14 cellular contexts compared by ENCODE assay signal in genomic region chr22:32617883-32618282, GRCh38.
A peak's percentile ranks its signal among the peaks of the same experiment; 100 is the strongest.
DNase-seq lines count a peak whose midpoint lies in the region; ATAC-seq, FAIRE-seq and TF ChIP-seq lines count a peak whose summit lies in the region.
"Had no signal": no experiment of that assay in that cellular context is flagged by ENCODE, and none has a peak within 500 bp of the region (broad histone marks: within the 10 kb centered on the region; RNA-seq: fewer than 3 reads in every experiment).

No MANE protein-coding gene starts in this region.

- ATAC-seq in GM21723 (IDR thresholded peaks at IDR 0.05; ENCODE audit: unreplicated experiment) = no peak

- H3K79me2 ChIP-seq in hepatocyte = no peaks in the 10 kb centered on the region
- no peaks in the 10 kb centered on the region for H3K79me2 ChIP-seq in parathyroid adenoma

- H4K20me1 ChIP-seq in hepatocyte (ENCODE audit: insufficient read depth, poor library complexity, severe bottlenecking) = no peaks in the 10 kb centered on the region

- no peak for TF ChIP-seq EP300 in tibial nerve (IDR thresholded peaks at IDR 0.05)

- H3K4me1 ChIP-seq in ascending aorta = peaks cover 6 to 36% of the 10 kb centered on the region in 2 donors
- peaks cover 46% of the 10 kb centered on the region for H3K4me1 ChIP-seq in hepatocyte (ENCODE audit: insufficient read depth)
- H3K4me1 ChIP-seq in parathyroid adenoma = no peaks in the 10 kb centered on the region
- H3K4me1 ChIP-seq in tibial nerve = peaks cover 0 to 67% (median 39%) of the 10 kb centered on the region in 4 donors

- no peak overlapping the region for H3K4me3 ChIP-seq in ascending aorta
- no peak overlapping the region for H3K4me3 ChIP-seq in hepatocyte
- no peak overlapping the region for H3K4me3 ChIP-seq in parathyroid adenoma (ENCODE audit: low read depth, low read length)
- no peak overlapping the region for H3K4me3 ChIP-seq in tibial nerve
- H3K4me3 ChIP-seq: SK-N-MC had no signal

- TF ChIP-seq CTCF in ascending aorta (IDR thresholded peaks at IDR 0.05) (no peak), hepatocyte (IDR thresholded peaks at IDR 0.05; ENCODE audit: poor library complexity) (no peak), parathyroid adenoma (IDR thresholded peaks at IDR 0.05) (no peak), tibial nerve (IDR thresholded peaks at IDR 0.05) (no peak)

- DNase-seq in ascending aorta (ENCODE audit: low spot score in 2 of 2) (no peak), hepatocyte (ENCODE audit: low spot score) (peak; percentile 15), tibial nerve (ENCODE audit: low spot score in 2 of 2) (no peak), H54 (ENCODE audit: insufficient read length, low spot score) (no peak), GDM1 (lab: John Stamatoyannopoulos, UW) (no peak)
- DNase-seq: activated CD4-positive, alpha-beta memory T cell treated with anti-CD3 and anti-CD28 coated beads, Interleukin-2, amount 10 ng/mL, durations not matched to agents 7 days and 5 days; amniotic stem cell; dermis blood vessel endothelial cell; NCI-H1930; NCI-H524; stimulated activated CD4-positive, alpha-beta T cell treated with anti-CD3 and anti-CD28 coated beads, Interleukin-1b, Interleukin-23, amount 100 ng/mL, for 48 hours had no signal

- H3K36me3 ChIP-seq in ascending aorta (no peaks in the 10 kb centered on the region), hepatocyte (replicated peaks; ENCODE audit: insufficient read depth, low read depth) (no peaks in the 10 kb centered on the region), parathyroid adenoma (ENCODE audit: control insufficient read depth, insufficient read depth, low read length) (no peaks in the 10 kb centered on the region), tibial nerve (no peaks in the 10 kb centered on the region)

- WGBS in hepatocyte (ENCODE audit: low lambda C conversion rate, missing lambda C conversion rate) = 69% methylated on average over 9 of the region's 9 CpGs
- 64 to 69% methylated on average over 9 of the region's 9 CpGs for WGBS in tibial nerve, 2 donors

- no peak overlapping the region for H3K9ac ChIP-seq in parathyroid adenoma

- FAIRE-seq in H54 (lab: Jason Lieb, UNC) = no peak

- peaks cover 0 to 10% of the 10 kb centered on the region in 2 donors for H3K9me3 ChIP-seq in ascending aorta
- no peaks in the 10 kb centered on the region for H3K9me3 ChIP-seq in hepatocyte (ENCODE audit: low read depth)
- H3K9me3 ChIP-seq in parathyroid adenoma (ENCODE audit: control insufficient read depth, low read length) = no peaks in the 10 kb centered on the region
- peaks cover 0 to 10% (median 0%) of the 10 kb centered on the region in 4 donors for H3K9me3 ChIP-seq in tibial nerve

- intact Hi-C loops in ascending aorta (cut with DNase I) = no loop called here

- H3K27me3 ChIP-seq in ascending aorta = no peaks in the 10 kb centered on the region
- H3K27me3 ChIP-seq in hepatocyte = no peaks in the 10 kb centered on the region
- no peaks in the 10 kb centered on the region for H3K27me3 ChIP-seq in parathyroid adenoma (ENCODE audit: control insufficient read depth, insufficient read depth, low read length)
- H3K27me3 ChIP-seq in tibial nerve = no peaks in the 10 kb centered on the region

- no peaks in the 10 kb centered on the region for H3K9me2 ChIP-seq in hepatocyte (replicated peaks; ENCODE audit: insufficient read depth)

- TF ChIP-seq POLR2A in tibial nerve (IDR thresholded peaks at IDR 0.05) (no peak), H54 (IDR thresholded peaks at IDR 0.05; ENCODE audit: low read depth, low read length) (no peak)

- H2AFZ ChIP-seq in hepatocyte = no peak overlapping the region
- no peak overlapping the region for H2AFZ ChIP-seq in parathyroid adenoma

- H3K27ac ChIP-seq in ascending aorta (peak overlapping the region; percentile 75 to 78), hepatocyte (peak overlapping the region; percentile 85), parathyroid adenoma (peak overlapping the region; percentile 49), tibial nerve (peak overlapping the region; percentile 75 to 93 (median 82))
- H3K27ac ChIP-seq: SK-N-MC had no signal

- H3K4me2 ChIP-seq in hepatocyte (peak overlapping the region; percentile 43), parathyroid adenoma (ENCODE audit: low read length) (no peak overlapping the region)
